In genomic region chr17:57552114-57552601, GRCh38 we compare ENCODE assay signal across 9 cellular contexts.
DNase-seq lines count a peak whose midpoint lies in the region; ATAC-seq and TF ChIP-seq lines count a peak whose summit lies in the region.
"Had no signal": no experiment of that assay in that cellular context is flagged by ENCODE, and none has a peak within 500 bp of the region (broad histone marks: within the 10 kb centered on the region; RNA-seq: fewer than 3 reads in every experiment).

No MANE protein-coding gene starts in this region.

- peak overlapping the region; percentile 72 to 74 for H3K4me3 Mint-ChIP-seq in stimulated activated naive B cell treated with anti-CD40 and anti-IgM and Interleukin-4, amounts not matched to agents 10 μg/mL and 1 μg/mL and 100 μg/mL, for 72 hours
- peak overlapping the region in 1 of 8 donors; percentile 11 for H3K4me3 Mint-ChIP-seq in CD4-positive, alpha-beta memory T cell

- no peaks in the 10 kb centered on the region for H3K36me3 ChIP-seq in hepatocyte (replicated peaks; ENCODE audit: insufficient read depth, low read depth)
- no peaks in the 10 kb centered on the region for H3K36me3 ChIP-seq in CD4-positive, alpha-beta memory T cell (ENCODE audit: insufficient read depth, low read length)
- H3K36me3 ChIP-seq: left lung had no signal

- H3K4me1 Mint-ChIP-seq in stimulated activated naive B cell treated with anti-CD40 and anti-IgM and Interleukin-4, amounts not matched to agents 10 μg/mL and 1 μg/mL and 100 μg/mL, for 72 hours, result peaks cover 71 to 99% of the 10 kb centered on the region in 2 donors
- H3K4me1 Mint-ChIP-seq in CD4-positive, alpha-beta memory T cell, result peaks cover 12 to 40% (median 15%) of the 10 kb centered on the region in 4 donors

- no peaks in the 10 kb centered on the region for H3K9me3 Mint-ChIP-seq in stimulated activated naive B cell treated with anti-CD40 and anti-IgM and Interleukin-4, amounts not matched to agents 10 μg/mL and 1 μg/mL and 100 μg/mL, for 72 hours
- H3K9me3 Mint-ChIP-seq in CD4-positive, alpha-beta memory T cell, result no peaks in the 10 kb centered on the region

- H3K9me3 ChIP-seq in hepatocyte (ENCODE audit: low read depth), result no peaks in the 10 kb centered on the region
- no peaks in the 10 kb centered on the region for H3K9me3 ChIP-seq in CD4-positive, alpha-beta memory T cell (ENCODE audit: control insufficient read depth in 1 of 2, low read length in 2 of 2)
- H3K9me3 ChIP-seq: left lung had no signal

- H3K9me2 ChIP-seq in hepatocyte (replicated peaks; ENCODE audit: insufficient read depth), result no peaks in the 10 kb centered on the region

- ATAC-seq in HG03135 (IDR thresholded peaks at IDR 0.05; ENCODE audit: unreplicated experiment) (peak; percentile 56), HG03039 (IDR thresholded peaks at IDR 0.05; ENCODE audit: unreplicated experiment) (no peak), HG03439 (IDR thresholded peaks at IDR 0.05; ENCODE audit: unreplicated experiment) (no peak)
- peak; percentile 66 to 67 for ATAC-seq in stimulated activated naive B cell treated with anti-CD40 and anti-IgM and Interleukin-4, amounts not matched to agents 10 μg/mL and 1 μg/mL and 100 μg/mL, for 72 hours (replicated peaks)
- ATAC-seq: left lung had no signal

- peak; percentile 72 for DNase-seq in GM13977 (ENCODE audit: low spot score)
- DNase-seq in activated T-cell treated with anti-CD3 and anti-CD28 coated beads, Interleukin-2, amount 50 U/mL, for 48 hours, result peak; percentile 38 to 54
- peak; percentile 61 for DNase-seq in hepatocyte (ENCODE audit: low spot score)
- peak; percentile 41 for DNase-seq in stimulated activated naive B cell treated with anti-CD40 and anti-IgM and Interleukin-4, amounts not matched to agents 10 μg/mL and 1 μg/mL and 100 μg/mL, for 72 hours
- no peak for DNase-seq in CD4-positive, alpha-beta memory T cell

- intact Hi-C loops in CD4-positive, alpha-beta memory T cell (cut with micrococcal nuclease), result no loop called here

- peaks cover 3 to 21% of the 10 kb centered on the region in 2 donors for H3K36me3 Mint-ChIP-seq in stimulated activated naive B cell treated with anti-CD40 and anti-IgM and Interleukin-4, amounts not matched to agents 10 μg/mL and 1 μg/mL and 100 μg/mL, for 72 hours
- H3K36me3 Mint-ChIP-seq in CD4-positive, alpha-beta memory T cell, result peaks cover 4% of the 10 kb centered on the region in 2 donors

- H3K79me2 ChIP-seq in hepatocyte, result peaks cover 57% of the 10 kb centered on the region

- in situ Hi-C loops in GM13977 (cut with MboI; ENCODE audit: low pct_unique_long_range_greater_than_20kb, low sequenced_read_pairs, unreplicated experiment), result no loop called here

- peaks cover 3% of the 10 kb centered on the region for H4K20me1 ChIP-seq in hepatocyte (ENCODE audit: insufficient read depth, poor library complexity, severe bottlenecking)

- H3K4me3 ChIP-seq in hepatocyte, result no peak overlapping the region
- no peak overlapping the region for H3K4me3 ChIP-seq in CD4-positive, alpha-beta memory T cell (ENCODE audit: low read length in 2 of 2)
- H3K4me3 ChIP-seq: left lung had no signal

- no peaks in the 10 kb centered on the region for H3K27me3 ChIP-seq in hepatocyte
- H3K27me3 ChIP-seq in CD4-positive, alpha-beta memory T cell (ENCODE audit: insufficient read depth, low read length), result no peaks in the 10 kb centered on the region

- H3K27ac ChIP-seq in hepatocyte, result no peak overlapping the region
- H3K27ac ChIP-seq in CD4-positive, alpha-beta memory T cell (ENCODE audit: low read depth, low read length), result no peak overlapping the region
- H3K27ac ChIP-seq: left lung had no signal

- TF ChIP-seq CTCF in GM13977 (IDR thresholded peaks at IDR 0.05; ENCODE audit: extremely low read depth, insufficient read depth, missing control alignments) (peak; percentile 85), hepatocyte (IDR thresholded peaks at IDR 0.05; ENCODE audit: poor library complexity) (peak; percentile 57)

- 44% methylated on average over 11 of the region's 11 CpGs for WGBS in hepatocyte (ENCODE audit: low lambda C conversion rate, missing lambda C conversion rate)

- no peak overlapping the region for H2AFZ ChIP-seq in hepatocyte

- peak overlapping the region; percentile 93 for H3K27ac Mint-ChIP-seq in stimulated activated naive B cell treated with anti-CD40 and anti-IgM and Interleukin-4, amounts not matched to agents 10 μg/mL and 1 μg/mL and 100 μg/mL, for 72 hours
- H3K27ac Mint-ChIP-seq in CD4-positive, alpha-beta memory T cell, result peak overlapping the region in 3 of 7 donors; percentile 17 to 64 (median 48)

- H3K4me1 ChIP-seq in hepatocyte (ENCODE audit: insufficient read depth), result peaks cover 45% of the 10 kb centered on the region
- no peaks in the 10 kb centered on the region for H3K4me1 ChIP-seq in CD4-positive, alpha-beta memory T cell (ENCODE audit: insufficient read depth, low read length)

- POLR2A ChIA-PET in CD4-positive, alpha-beta memory T cell (lab: Charles Lee; ENCODE audit: partially characterized antibody), result no interaction called here

- no peak overlapping the region for H3K4me2 ChIP-seq in hepatocyte

- CTCF ChIA-PET in CD4-positive, alpha-beta memory T cell (lab: Charles Lee; ENCODE audit: partially characterized antibody), result interaction anchor here (1.0 to 3.0 kb wide), 3 partner anchors 14 to 231 kb away, joined by 3 to 13 read pairs (median 4); no protein-coding TSS in a partner anchor

- no peaks in the 10 kb centered on the region for H3K27me3 Mint-ChIP-seq in stimulated activated naive B cell treated with anti-CD40 and anti-IgM and Interleukin-4, amounts not matched to agents 10 μg/mL and 1 μg/mL and 100 μg/mL, for 72 hours
- H3K27me3 Mint-ChIP-seq in CD4-positive, alpha-beta memory T cell, result no peaks in the 10 kb centered on the region

Comparison
In these comparisons a context has a peak if more than half of its experiments do, and no peak if none do; other contexts are left out.
1. DNase-seq: peak in GM13977 (single experiment), activated T-cell treated with anti-CD3 and anti-CD28 coated beads, Interleukin-2, amount 50 U/mL, for 48 hours (2 of 2), hepatocyte (single experiment) and stimulated activated naive B cell treated with anti-CD40 and anti-IgM and Interleukin-4, amounts not matched to agents 10 μg/mL and 1 μg/mL and 100 μg/mL, for 72 hours (single experiment); none in CD4-positive, alpha-beta memory T cell (0 of 5).
2. ATAC-seq: peak in HG03135 (single experiment) and stimulated activated naive B cell treated with anti-CD40 and anti-IgM and Interleukin-4, amounts not matched to agents 10 μg/mL and 1 μg/mL and 100 μg/mL, for 72 hours (2 of 2); none in HG03039 (single experiment) and HG03439 (single experiment).